ENCODE assay signal across 1 cellular context in the genomic region with DNA sequence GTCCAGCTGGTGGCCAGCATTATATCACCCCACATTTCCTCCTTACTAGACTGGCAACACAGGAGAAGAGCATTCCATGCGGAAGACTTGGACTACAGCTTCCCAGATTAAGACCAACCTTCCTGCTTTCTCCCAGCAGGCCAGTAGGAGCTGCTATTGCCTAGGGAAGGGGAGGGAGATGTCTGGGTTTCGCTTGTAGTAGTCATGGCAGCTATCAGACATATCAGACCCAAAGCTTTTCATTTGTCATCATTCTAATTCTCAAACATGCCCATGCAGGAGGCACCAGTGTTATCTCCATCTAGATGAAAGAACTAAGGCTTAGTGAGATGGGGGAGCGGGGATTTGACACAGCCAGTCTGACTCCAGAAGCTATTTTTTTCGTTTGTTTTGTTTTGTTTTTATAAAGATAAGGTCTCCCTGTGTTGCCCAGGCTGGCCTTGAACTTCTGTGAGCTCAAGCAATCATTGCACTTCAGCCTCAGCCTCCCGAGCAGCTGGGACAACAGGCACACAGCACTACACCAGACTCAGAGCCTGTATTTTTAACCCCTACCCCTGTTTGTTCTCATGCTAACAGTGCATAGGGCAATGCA.
TF ChIP-seq lines count a peak whose summit lies in the region.

No MANE protein-coding gene starts in this region.

TF ChIP-seq in K562, 482 proteins besides CTCF, POLR2A, EP300 and RAD21 (continued from another document):
- TF ChIP-seq, protein P1, sequence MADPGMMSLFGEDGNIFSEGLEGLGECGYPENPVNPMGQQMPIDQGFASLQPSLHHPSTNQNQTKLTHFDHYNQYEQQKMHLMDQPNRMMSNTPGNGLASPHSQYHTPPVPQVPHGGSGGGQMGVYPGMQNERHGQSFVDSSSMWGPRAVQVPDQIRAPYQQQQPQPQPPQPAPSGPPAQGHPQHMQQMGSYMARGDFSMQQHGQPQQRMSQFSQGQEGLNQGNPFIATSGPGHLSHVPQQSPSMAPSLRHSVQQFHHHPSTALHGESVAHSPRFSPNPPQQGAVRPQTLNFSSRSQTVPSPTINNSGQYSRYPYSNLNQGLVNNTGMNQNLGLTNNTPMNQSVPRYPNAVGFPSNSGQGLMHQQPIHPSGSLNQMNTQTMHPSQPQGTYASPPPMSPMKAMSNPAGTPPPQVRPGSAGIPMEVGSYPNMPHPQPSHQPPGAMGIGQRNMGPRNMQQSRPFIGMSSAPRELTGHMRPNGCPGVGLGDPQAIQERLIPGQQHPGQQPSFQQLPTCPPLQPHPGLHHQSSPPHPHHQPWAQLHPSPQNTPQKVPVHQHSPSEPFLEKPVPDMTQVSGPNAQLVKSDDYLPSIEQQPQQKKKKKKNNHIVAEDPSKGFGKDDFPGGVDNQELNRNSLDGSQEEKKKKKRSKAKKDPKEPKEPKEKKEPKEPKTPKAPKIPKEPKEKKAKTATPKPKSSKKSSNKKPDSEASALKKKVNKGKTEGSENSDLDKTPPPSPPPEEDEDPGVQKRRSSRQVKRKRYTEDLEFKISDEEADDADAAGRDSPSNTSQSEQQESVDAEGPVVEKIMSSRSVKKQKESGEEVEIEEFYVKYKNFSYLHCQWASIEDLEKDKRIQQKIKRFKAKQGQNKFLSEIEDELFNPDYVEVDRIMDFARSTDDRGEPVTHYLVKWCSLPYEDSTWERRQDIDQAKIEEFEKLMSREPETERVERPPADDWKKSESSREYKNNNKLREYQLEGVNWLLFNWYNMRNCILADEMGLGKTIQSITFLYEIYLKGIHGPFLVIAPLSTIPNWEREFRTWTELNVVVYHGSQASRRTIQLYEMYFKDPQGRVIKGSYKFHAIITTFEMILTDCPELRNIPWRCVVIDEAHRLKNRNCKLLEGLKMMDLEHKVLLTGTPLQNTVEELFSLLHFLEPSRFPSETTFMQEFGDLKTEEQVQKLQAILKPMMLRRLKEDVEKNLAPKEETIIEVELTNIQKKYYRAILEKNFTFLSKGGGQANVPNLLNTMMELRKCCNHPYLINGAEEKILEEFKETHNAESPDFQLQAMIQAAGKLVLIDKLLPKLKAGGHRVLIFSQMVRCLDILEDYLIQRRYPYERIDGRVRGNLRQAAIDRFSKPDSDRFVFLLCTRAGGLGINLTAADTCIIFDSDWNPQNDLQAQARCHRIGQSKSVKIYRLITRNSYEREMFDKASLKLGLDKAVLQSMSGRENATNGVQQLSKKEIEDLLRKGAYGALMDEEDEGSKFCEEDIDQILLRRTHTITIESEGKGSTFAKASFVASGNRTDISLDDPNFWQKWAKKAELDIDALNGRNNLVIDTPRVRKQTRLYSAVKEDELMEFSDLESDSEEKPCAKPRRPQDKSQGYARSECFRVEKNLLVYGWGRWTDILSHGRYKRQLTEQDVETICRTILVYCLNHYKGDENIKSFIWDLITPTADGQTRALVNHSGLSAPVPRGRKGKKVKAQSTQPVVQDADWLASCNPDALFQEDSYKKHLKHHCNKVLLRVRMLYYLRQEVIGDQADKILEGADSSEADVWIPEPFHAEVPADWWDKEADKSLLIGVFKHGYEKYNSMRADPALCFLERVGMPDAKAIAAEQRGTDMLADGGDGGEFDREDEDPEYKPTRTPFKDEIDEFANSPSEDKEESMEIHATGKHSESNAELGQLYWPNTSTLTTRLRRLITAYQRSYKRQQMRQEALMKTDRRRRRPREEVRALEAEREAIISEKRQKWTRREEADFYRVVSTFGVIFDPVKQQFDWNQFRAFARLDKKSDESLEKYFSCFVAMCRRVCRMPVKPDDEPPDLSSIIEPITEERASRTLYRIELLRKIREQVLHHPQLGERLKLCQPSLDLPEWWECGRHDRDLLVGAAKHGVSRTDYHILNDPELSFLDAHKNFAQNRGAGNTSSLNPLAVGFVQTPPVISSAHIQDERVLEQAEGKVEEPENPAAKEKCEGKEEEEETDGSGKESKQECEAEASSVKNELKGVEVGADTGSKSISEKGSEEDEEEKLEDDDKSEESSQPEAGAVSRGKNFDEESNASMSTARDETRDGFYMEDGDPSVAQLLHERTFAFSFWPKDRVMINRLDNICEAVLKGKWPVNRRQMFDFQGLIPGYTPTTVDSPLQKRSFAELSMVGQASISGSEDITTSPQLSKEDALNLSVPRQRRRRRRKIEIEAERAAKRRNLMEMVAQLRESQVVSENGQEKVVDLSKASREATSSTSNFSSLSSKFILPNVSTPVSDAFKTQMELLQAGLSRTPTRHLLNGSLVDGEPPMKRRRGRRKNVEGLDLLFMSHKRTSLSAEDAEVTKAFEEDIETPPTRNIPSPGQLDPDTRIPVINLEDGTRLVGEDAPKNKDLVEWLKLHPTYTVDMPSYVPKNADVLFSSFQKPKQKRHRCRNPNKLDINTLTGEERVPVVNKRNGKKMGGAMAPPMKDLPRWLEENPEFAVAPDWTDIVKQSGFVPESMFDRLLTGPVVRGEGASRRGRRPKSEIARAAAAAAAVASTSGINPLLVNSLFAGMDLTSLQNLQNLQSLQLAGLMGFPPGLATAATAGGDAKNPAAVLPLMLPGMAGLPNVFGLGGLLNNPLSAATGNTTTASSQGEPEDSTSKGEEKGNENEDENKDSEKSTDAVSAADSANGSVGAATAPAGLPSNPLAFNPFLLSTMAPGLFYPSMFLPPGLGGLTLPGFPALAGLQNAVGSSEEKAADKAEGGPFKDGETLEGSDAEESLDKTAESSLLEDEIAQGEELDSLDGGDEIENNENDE (IDR thresholded peaks at IDR 0.05; ENCODE audit: low read depth, low read length) = no peak
- TF ChIP-seq GATA2 (CRISPR knock-in tag; IDR thresholded peaks at IDR 0.05) (peak; percentile 56; the same call in 1 of the 2 replicates), CTBP1 (IDR thresholded peaks at IDR 0.05; ENCODE audit: borderline replicate concordance) (peak; percentile 43; the same call in 1 of the 2 replicates), PHF8 (IDR thresholded peaks at IDR 0.05; ENCODE audit: borderline replicate concordance, low read length) (no peak), BHLHE40 (IDR thresholded peaks at IDR 0.05; ENCODE audit: low read length) (peak; percentile 13; the same call in 1 of the 2 replicates), MEIS2 (IDR thresholded peaks at IDR 0.05; ENCODE audit: partially characterized antibody) (peak; percentile 59), MAFG (tag; conservative IDR thresholded peaks at IDR 0.05) (peak; percentile 40; the same call in 1 of the 2 replicates), ZNF175 (CRISPR knock-in tag; IDR thresholded peaks at IDR 0.05; ENCODE audit: low read depth) (no peak), NFE2 (IDR thresholded peaks at IDR 0.05; ENCODE audit: low read depth) (no peak), ZNF12 (CRISPR knock-in tag; IDR thresholded peaks at IDR 0.05) (no peak), MIER1 (IDR thresholded peaks at IDR 0.05; ENCODE audit: low read depth) (no peak), FOSL1 (tag; conservative IDR thresholded peaks at IDR 0.05) (peak; percentile 29; the same call in 1 of the 2 replicates), FOXJ2 (tag; IDR thresholded peaks at IDR 0.05) (peak; percentile 99), LEF1 (IDR thresholded peaks at IDR 0.05) (no peak), JUND (IDR thresholded peaks at IDR 0.05; ENCODE audit: borderline replicate concordance, low read depth, low read length) (peak; percentile 28; the same call in 1 of the 2 replicates), JUND (tag; IDR thresholded peaks at IDR 0.05; ENCODE audit: borderline replicate concordance, low read depth, low read length) (no peak; the same call in 2 of the 3 replicates), SMC3 (conservative IDR thresholded peaks at IDR 0.05; ENCODE audit: insufficient read depth, low read depth, low read length) (peak; percentile 80), NR2F6 (CRISPR knock-in tag; IDR thresholded peaks at IDR 0.05) (no peak), ZNF431 (CRISPR knock-in tag; IDR thresholded peaks at IDR 0.05) (no peak), ZMIZ1 (IDR thresholded peaks at IDR 0.05; ENCODE audit: low read depth in 2 of 2, low read length in 2 of 2) (no peak), TAF7 (tag; IDR thresholded peaks at IDR 0.05) (no peak), POLR2B (IDR thresholded peaks at IDR 0.05; ENCODE audit: low read depth, partially characterized antibody) (no peak), ARID3A (IDR thresholded peaks at IDR 0.05; ENCODE audit: borderline replicate concordance, low read depth, low read length) (peak; percentile 77; the same call in 1 of the 2 replicates), SAFB (IDR thresholded peaks at IDR 0.05; ENCODE audit: borderline replicate concordance, low read depth, low read length) (no peak), KLF16 (IDR thresholded peaks at IDR 0.05) (peak; percentile 81), SRSF9 (IDR thresholded peaks at IDR 0.05; ENCODE audit: borderline replicate concordance, low read depth, low read length) (no peak), NFIX (CRISPR knock-in tag; IDR thresholded peaks at IDR 0.05; ENCODE audit: low read depth) (no peak), CHCHD3 (CRISPR knock-in tag; IDR thresholded peaks at IDR 0.05) (no peak), ZNF444 (CRISPR knock-in tag; IDR thresholded peaks at IDR 0.05) (no peak), EGR1 (conservative IDR thresholded peaks at IDR 0.05) (no peak)
- TF ChIP-seq, protein P2, sequence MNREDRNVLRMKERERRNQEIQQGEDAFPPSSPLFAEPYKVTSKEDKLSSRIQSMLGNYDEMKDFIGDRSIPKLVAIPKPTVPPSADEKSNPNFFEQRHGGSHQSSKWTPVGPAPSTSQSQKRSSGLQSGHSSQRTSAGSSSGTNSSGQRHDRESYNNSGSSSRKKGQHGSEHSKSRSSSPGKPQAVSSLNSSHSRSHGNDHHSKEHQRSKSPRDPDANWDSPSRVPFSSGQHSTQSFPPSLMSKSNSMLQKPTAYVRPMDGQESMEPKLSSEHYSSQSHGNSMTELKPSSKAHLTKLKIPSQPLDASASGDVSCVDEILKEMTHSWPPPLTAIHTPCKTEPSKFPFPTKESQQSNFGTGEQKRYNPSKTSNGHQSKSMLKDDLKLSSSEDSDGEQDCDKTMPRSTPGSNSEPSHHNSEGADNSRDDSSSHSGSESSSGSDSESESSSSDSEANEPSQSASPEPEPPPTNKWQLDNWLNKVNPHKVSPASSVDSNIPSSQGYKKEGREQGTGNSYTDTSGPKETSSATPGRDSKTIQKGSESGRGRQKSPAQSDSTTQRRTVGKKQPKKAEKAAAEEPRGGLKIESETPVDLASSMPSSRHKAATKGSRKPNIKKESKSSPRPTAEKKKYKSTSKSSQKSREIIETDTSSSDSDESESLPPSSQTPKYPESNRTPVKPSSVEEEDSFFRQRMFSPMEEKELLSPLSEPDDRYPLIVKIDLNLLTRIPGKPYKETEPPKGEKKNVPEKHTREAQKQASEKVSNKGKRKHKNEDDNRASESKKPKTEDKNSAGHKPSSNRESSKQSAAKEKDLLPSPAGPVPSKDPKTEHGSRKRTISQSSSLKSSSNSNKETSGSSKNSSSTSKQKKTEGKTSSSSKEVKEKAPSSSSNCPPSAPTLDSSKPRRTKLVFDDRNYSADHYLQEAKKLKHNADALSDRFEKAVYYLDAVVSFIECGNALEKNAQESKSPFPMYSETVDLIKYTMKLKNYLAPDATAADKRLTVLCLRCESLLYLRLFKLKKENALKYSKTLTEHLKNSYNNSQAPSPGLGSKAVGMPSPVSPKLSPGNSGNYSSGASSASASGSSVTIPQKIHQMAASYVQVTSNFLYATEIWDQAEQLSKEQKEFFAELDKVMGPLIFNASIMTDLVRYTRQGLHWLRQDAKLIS (CRISPR knock-in tag; IDR thresholded peaks at IDR 0.05) = no peak
